ENCODE assay signal across 38 cellular contexts in the genomic region with DNA sequence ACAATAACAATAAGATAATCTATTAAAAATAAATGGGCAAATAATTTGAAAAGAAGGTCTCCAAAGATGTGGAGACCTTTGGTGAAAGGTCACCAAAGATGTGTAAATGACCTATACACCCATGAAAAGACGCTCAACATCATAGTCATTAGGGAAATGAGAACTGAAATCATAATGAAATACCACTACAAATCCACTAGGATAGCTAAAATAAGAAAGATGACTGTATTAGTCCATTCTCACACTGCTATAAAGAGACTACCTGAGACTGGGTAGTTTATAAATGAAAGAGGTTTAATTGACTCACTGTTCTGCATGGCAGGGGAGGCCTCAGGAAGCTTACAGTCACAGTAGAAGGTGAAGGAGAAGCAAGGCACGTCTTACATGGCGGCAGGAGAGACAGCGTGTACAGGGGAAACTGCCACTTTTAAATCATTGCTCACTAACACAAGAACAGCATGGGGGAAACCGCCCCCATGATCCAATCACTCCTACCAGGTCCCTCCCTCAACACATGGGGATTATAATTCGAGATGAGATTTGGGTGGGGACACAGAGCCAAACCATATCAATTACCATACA.
"Had no signal": no experiment of that assay in that cellular context is flagged by ENCODE, and none has a peak within 500 bp of the region (broad histone marks: within the 10 kb centered on the region; RNA-seq: fewer than 3 reads in every experiment).

No MANE protein-coding gene starts in this region.

- H3K27me3 ChIP-seq: adrenal gland, ascending aorta, cardiac muscle cell had no signal

- H3K9me3 ChIP-seq: adrenal gland, ascending aorta had no signal

- H3K27ac Mint-ChIP-seq: activated B cell treated with CpG ODN at 0.5 μM for 24 hours; activated CD4-positive, alpha-beta memory T cell treated with anti-CD3 and anti-CD28 coated beads for 36 hours; activated CD4-positive, alpha-beta T cell treated with anti-CD3 and anti-CD28 coated beads, Interleukin-2, amount 10 ng/mL, durations not matched to agents 24 days and 14 days; activated CD8-positive, alpha-beta T cell treated with anti-CD3 and anti-CD28 coated beads for 36 hours; activated naive CD4-positive, alpha-beta T cell treated with anti-CD3 and anti-CD28 coated beads for 36 hours; activated naive CD4-positive, alpha-beta T cell treated with anti-CD3 and anti-CD28 coated beads, Interleukin-2, amount 50 U/mL, for 72 hours; activated naive CD8-positive, alpha-beta T cell treated with anti-CD3 and anti-CD28 coated beads for 36 hours; activated T-cell treated with anti-CD3 and anti-CD28 coated beads, Interleukin-2, amount 50 U/mL, for 72 hours; activated T-helper 1 cell treated with anti-CD3 and anti-CD28 coated beads, Interleukin-12 subunit alpha, Interleukin-12 subunit beta, Interleukin-2, Interleukin-4 antibody, amounts not matched to agents 30 ng/mL and 10 ng/mL and 1 ng/mL, durations not matched to agents 14 hours and 24 hours and 36 hours; activated T-helper 17 cell treated with anti-CD3 and anti-CD28 coated beads, Interleukin-2, amount 50 U/mL, for 72 hours; T-helper 1 cell treated with Interleukin-12 subunit alpha and Interleukin-12 subunit beta and Interleukin-4 antibody, amounts not matched to agents 30 μg/mL and 1 μg/mL, for 36 hours; T-helper 2 cell treated with Interferon-gamma antibody and Interleukin-4, amounts not matched to agents 5 μg/mL and 100 μg/mL, for 36 hours had no signal

- H3K9me3 Mint-ChIP-seq: activated B cell treated with CpG ODN at 0.5 μM for 24 hours; activated CD4-positive, alpha-beta memory T cell treated with anti-CD3 and anti-CD28 coated beads for 36 hours; activated CD4-positive, alpha-beta T cell treated with anti-CD3 and anti-CD28 coated beads, Interleukin-2, amount 10 ng/mL, durations not matched to agents 24 days and 14 days; activated CD8-positive, alpha-beta T cell treated with anti-CD3 and anti-CD28 coated beads for 36 hours; activated naive CD4-positive, alpha-beta T cell treated with anti-CD3 and anti-CD28 coated beads for 36 hours; activated naive CD4-positive, alpha-beta T cell treated with anti-CD3 and anti-CD28 coated beads, Interleukin-2, amount 50 U/mL, for 72 hours; activated naive CD8-positive, alpha-beta T cell treated with anti-CD3 and anti-CD28 coated beads for 36 hours; activated T-cell treated with anti-CD3 and anti-CD28 coated beads, Interleukin-2, amount 50 U/mL, for 4 hours; activated T-helper 1 cell treated with anti-CD3 and anti-CD28 coated beads, Interleukin-12 subunit alpha, Interleukin-12 subunit beta, Interleukin-2, Interleukin-4 antibody, amounts not matched to agents 30 ng/mL and 10 ng/mL and 1 ng/mL, durations not matched to agents 14 hours and 24 hours and 36 hours; activated T-helper 17 cell treated with anti-CD3 and anti-CD28 coated beads, Interleukin-2, amount 50 U/mL, for 72 hours; brain; central memory CD8-positive, alpha-beta T cell; T-helper 1 cell treated with Interleukin-12 subunit alpha and Interleukin-12 subunit beta and Interleukin-4 antibody, amounts not matched to agents 30 μg/mL and 1 μg/mL, for 36 hours; T-helper 2 cell treated with Interferon-gamma antibody and Interleukin-4, amounts not matched to agents 5 μg/mL and 100 μg/mL, for 36 hours had no signal

- H3K27ac ChIP-seq: adrenal gland, ascending aorta, cardiac muscle cell, VCaP had no signal

- H3K36me3 Mint-ChIP-seq: activated CD4-positive, alpha-beta memory T cell treated with anti-CD3 and anti-CD28 coated beads for 36 hours; activated naive CD4-positive, alpha-beta T cell treated with anti-CD3 and anti-CD28 coated beads, Interleukin-2, amount 50 U/mL, for 72 hours; activated naive CD8-positive, alpha-beta T cell treated with anti-CD3 and anti-CD28 coated beads for 36 hours; brain had no signal

- FAIRE-seq: bronchial epithelial cell, TTC549 had no signal

- H3K4me1 ChIP-seq: adrenal gland, ascending aorta had no signal

- H3K4me1 Mint-ChIP-seq: activated B cell treated with CpG ODN at 0.5 μM for 24 hours; activated CD4-positive, alpha-beta T cell treated with anti-CD3 and anti-CD28 coated beads, Interleukin-2, amount 10 ng/mL, durations not matched to agents 24 days and 14 days; activated naive CD8-positive, alpha-beta T cell treated with anti-CD3 and anti-CD28 coated beads for 36 hours; activated T-helper 17 cell treated with anti-CD3 and anti-CD28 coated beads, Interleukin-2, amount 50 U/mL, for 72 hours; brain; central memory CD8-positive, alpha-beta T cell had no signal

- H3K4me3 ChIP-seq: adrenal gland, ascending aorta, cardiac muscle cell had no signal

- DNase-seq: activated B cell treated with CpG ODN at 0.5 μM for 24 hours; activated CD4-positive, alpha-beta memory T cell treated with anti-CD3 and anti-CD28 coated beads for 36 hours; activated CD4-positive, alpha-beta T cell treated with anti-CD3 and anti-CD28 coated beads for 4 hours; activated CD4-positive, alpha-beta T cell treated with anti-CD3 and anti-CD28 coated beads, Interleukin-2, amount 10 ng/mL, durations not matched to agents 24 days and 14 days; activated CD4-positive, alpha-beta T cell treated with anti-CD3 and anti-CD28 coated beads, Interleukin-2, amount 50 U/mL, for 1 hour; activated CD4-positive, alpha-beta T cell treated with anti-CD3 and anti-CD28 coated beads, Interleukin-2, amount 50 U/mL, for 4 hours; activated CD4-positive, CD25-positive, alpha-beta regulatory T cell treated with anti-CD3 and anti-CD28 coated beads, Interleukin-2, amount 50 U/mL, for 72 hours; activated CD8-positive, alpha-beta memory T cell treated with anti-CD3 and anti-CD28 coated beads, Interleukin-2, amount 50 U/mL, for 4 hours; activated CD8-positive, alpha-beta T cell treated with anti-CD3 and anti-CD28 coated beads for 36 hours; activated effector memory CD4-positive, alpha-beta T cell treated with anti-CD3 and anti-CD28 coated beads, Interleukin-2, amount 50 U/mL, for 16 hours; activated gamma-delta T cell treated with Interleukin-2 at 50 U/mL for 16 hours; activated naive CD4-positive, alpha-beta T cell; activated naive CD4-positive, alpha-beta T cell treated with anti-CD3 and anti-CD28 coated beads for 36 hours; activated naive CD4-positive, alpha-beta T cell treated with anti-CD3 and anti-CD28 coated beads, Interleukin-2, amount 50 U/mL, for 16 hours; activated naive CD8-positive, alpha-beta T cell treated with anti-CD3 and anti-CD28 coated beads for 36 hours; activated T-cell treated with anti-CD3 and anti-CD28 coated beads for 4 hours; activated T-cell treated with anti-CD3 and anti-CD28 coated beads, Interleukin-2, amount 50 U/mL, for 1 hour; activated T-cell treated with anti-CD3 and anti-CD28 coated beads, Interleukin-2, amount 50 U/mL, for 4 hours; activated T-cell treated with anti-CD3 and anti-CD28 coated beads, Interleukin-2, amount 50 U/mL, for 72 hours; adrenal gland; amniotic stem cell; caudate nucleus; SW 1271; T-helper 1 cell; T-helper 2 cell; T-helper 9 cell had no signal

- H3K4me3 Mint-ChIP-seq: activated B cell treated with CpG ODN at 0.5 μM for 24 hours; activated CD4-positive, alpha-beta memory T cell treated with anti-CD3 and anti-CD28 coated beads for 36 hours; activated CD4-positive, alpha-beta T cell treated with anti-CD3 and anti-CD28 coated beads, Interleukin-2, amount 10 ng/mL, durations not matched to agents 24 days and 14 days; activated CD8-positive, alpha-beta T cell treated with anti-CD3 and anti-CD28 coated beads for 36 hours; activated naive CD4-positive, alpha-beta T cell treated with anti-CD3 and anti-CD28 coated beads for 36 hours; activated naive CD8-positive, alpha-beta T cell treated with anti-CD3 and anti-CD28 coated beads for 36 hours; activated T-cell treated with anti-CD3 and anti-CD28 coated beads, Interleukin-2, amount 50 U/mL, for 4 hours; activated T-cell treated with anti-CD3 and anti-CD28 coated beads, Interleukin-2, amount 50 U/mL, for 72 hours; activated T-helper 1 cell treated with anti-CD3 and anti-CD28 coated beads, Interleukin-12 subunit alpha, Interleukin-12 subunit beta, Interleukin-2, Interleukin-4 antibody, amounts not matched to agents 30 ng/mL and 10 ng/mL and 1 ng/mL, durations not matched to agents 14 hours and 24 hours and 36 hours; activated T-helper 17 cell treated with anti-CD3 and anti-CD28 coated beads, Interleukin-2, amount 50 U/mL, for 72 hours; brain; central memory CD8-positive, alpha-beta T cell; T-helper 1 cell treated with Interleukin-12 subunit alpha and Interleukin-12 subunit beta and Interleukin-4 antibody, amounts not matched to agents 30 μg/mL and 1 μg/mL, for 36 hours; T-helper 2 cell treated with Interferon-gamma antibody and Interleukin-4, amounts not matched to agents 5 μg/mL and 100 μg/mL, for 36 hours had no signal

- H3K36me3 ChIP-seq: adrenal gland, ascending aorta, cardiac muscle cell had no signal

- ATAC-seq: activated CD8-positive, alpha-beta T cell treated with anti-CD3 and anti-CD28 coated beads for 36 hours; activated naive CD4-positive, alpha-beta T cell treated with anti-CD3 and anti-CD28 coated beads, Interleukin-2, amount 50 U/mL, for 72 hours; activated T-cell treated with anti-CD3 and anti-CD28 coated beads, Interleukin-2, amount 50 U/mL, for 4 hours; activated T-cell treated with anti-CD3 and anti-CD28 coated beads, Interleukin-2, amount 50 U/mL, for 72 hours; activated T-helper 17 cell treated with anti-CD3 and anti-CD28 coated beads, Interleukin-2, amount 50 U/mL, for 72 hours had no signal

- H3K27me3 Mint-ChIP-seq: activated naive CD8-positive, alpha-beta T cell treated with anti-CD3 and anti-CD28 coated beads for 36 hours; brain had no signal
